24 cellular contexts compared by ENCODE assay signal in the genomic region with DNA sequence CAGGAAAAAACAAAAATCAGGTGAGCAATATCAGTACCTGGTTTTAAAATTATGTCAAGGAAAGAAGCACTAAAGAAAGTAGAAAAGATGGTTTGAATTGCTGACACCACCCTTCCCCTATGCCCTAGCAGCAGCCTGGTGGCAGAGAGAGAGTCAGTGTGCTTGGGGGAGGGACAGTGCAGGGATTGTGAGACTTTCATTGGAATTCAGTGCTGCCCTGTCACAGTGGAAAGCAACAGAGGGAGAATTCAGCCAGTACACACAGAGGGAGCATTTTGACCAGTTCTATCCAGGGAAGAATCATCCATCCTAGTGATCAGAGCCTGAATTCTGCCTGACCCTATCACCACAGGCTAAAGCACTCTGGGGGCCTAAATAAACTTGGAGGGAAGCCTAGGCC.
DNase-seq lines count a peak whose midpoint lies in the region; ATAC-seq lines count a peak whose summit lies in the region.
"Had no signal": no experiment of that assay in that cellular context is flagged by ENCODE, and none has a peak within 500 bp of the region (broad histone marks: within the 10 kb centered on the region; RNA-seq: fewer than 3 reads in every experiment).

No MANE protein-coding gene starts in this region.

- no peaks in the 10 kb centered on the region for H3K4me1 Mint-ChIP-seq in naive thymus-derived CD8-positive, alpha-beta T cell
- H3K4me1 Mint-ChIP-seq: activated naive CD4-positive, alpha-beta T cell treated with anti-CD3 and anti-CD28 coated beads, Interleukin-2, amount 10 ng/mL, durations not matched to agents 7 days and 5 days; CD14-positive monocyte had no signal

- peak overlapping the region; percentile 85 for H3K27ac ChIP-seq in substantia nigra (ENCODE audit: low read depth, low read length, poor library complexity, severe bottlenecking)
- H3K27ac ChIP-seq: breast epithelium, heart right ventricle, lower lobe of right lung, psoas muscle, SJCRH30, uterus had no signal

- peaks cover 0 to 14% (median 0%) of the 10 kb centered on the region in 3 donors for H3K36me3 Mint-ChIP-seq in naive thymus-derived CD8-positive, alpha-beta T cell
- H3K36me3 Mint-ChIP-seq: activated naive CD4-positive, alpha-beta T cell treated with anti-CD3 and anti-CD28 coated beads, Interleukin-2, amount 10 ng/mL, durations not matched to agents 7 days and 5 days; CD14-positive monocyte had no signal

- peaks cover 3 to 46% (median 17%) of the 10 kb centered on the region in 9 donors for H3K9me3 Mint-ChIP-seq in naive thymus-derived CD8-positive, alpha-beta T cell

- H3K27me3 Mint-ChIP-seq in naive thymus-derived CD8-positive, alpha-beta T cell, result no peaks in the 10 kb centered on the region
- H3K27me3 Mint-ChIP-seq: activated naive CD4-positive, alpha-beta T cell treated with anti-CD3 and anti-CD28 coated beads, Interleukin-2, amount 10 ng/mL, durations not matched to agents 7 days and 5 days had no signal

- H3K27ac Mint-ChIP-seq in naive thymus-derived CD8-positive, alpha-beta T cell, result no peak overlapping the region
- H3K27ac Mint-ChIP-seq: activated naive CD4-positive, alpha-beta T cell treated with anti-CD3 and anti-CD28 coated beads, Interleukin-2, amount 10 ng/mL, durations not matched to agents 7 days and 5 days; CD14-positive monocyte had no signal

- no peak for ATAC-seq in naive thymus-derived CD8-positive, alpha-beta T cell
- ATAC-seq: GM12878, heart right ventricle, lower lobe of right lung, psoas muscle had no signal

- H3K4me3 Mint-ChIP-seq in naive thymus-derived CD8-positive, alpha-beta T cell, result no peak overlapping the region
- H3K4me3 Mint-ChIP-seq: activated naive CD4-positive, alpha-beta T cell treated with anti-CD3 and anti-CD28 coated beads, Interleukin-2, amount 10 ng/mL, durations not matched to agents 7 days and 5 days; CD14-positive monocyte had no signal

- POLR2A ChIA-PET in naive thymus-derived CD8-positive, alpha-beta T cell (lab: Charles Lee), result no interaction called here

- DNase-seq in NCI-H82 treated with DMSO at 0.1 percent for 48 hours (lab: John Stamatoyannopoulos, UW; ENCODE audit: unreplicated experiment) (peak; percentile 21), globus pallidus (ENCODE audit: low spot score) (peak; percentile 85), left kidney (ENCODE audit: low read depth, low spot score) (peak; percentile 2), substantia nigra (lab: John Stamatoyannopoulos, UW) (peak in 42 of 49 donors; percentile 1 to 68 (median 29)), NAMALWA (ENCODE audit: low spot score) (no peak), NCI-H1092 (lab: John Stamatoyannopoulos, UW) (no peak)
- DNase-seq in stimulated activated CD4-positive, alpha-beta T cell treated with anti-CD3 and anti-CD28 coated beads, Interleukin-12 subunit alpha, Interleukin-12 subunit beta, amount 100 ng/mL, for 4 hours, result no peak
- no peak for DNase-seq in naive thymus-derived CD8-positive, alpha-beta T cell
- DNase-seq: activated naive CD4-positive, alpha-beta T cell treated with anti-CD3 and anti-CD28 coated beads, Interleukin-2, amount 10 ng/mL, durations not matched to agents 7 days and 5 days; Calu3; effector memory CD4-positive, alpha-beta T cell; erythroblast; heart right ventricle; lower lobe of right lung; NCI-H2081; NCI-H2227 treated with DMSO at 0.1 percent for 48 hours; NCI-H69; psoas muscle; SJCRH30; stimulated activated naive CD4-positive, alpha-beta T cell; uterus had no signal

Comparison
In these comparisons a context has a peak if more than half of its experiments do, and no peak if none do; other contexts are left out.
1. DNase-seq: peak in NCI-H82 treated with DMSO at 0.1 percent for 48 hours (single experiment), globus pallidus (single experiment), left kidney (single experiment) and substantia nigra (42 of 49); none in stimulated activated CD4-positive, alpha-beta T cell treated with anti-CD3 and anti-CD28 coated beads, Interleukin-12 subunit alpha, Interleukin-12 subunit beta, amount 100 ng/mL, for 4 hours (single experiment), naive thymus-derived CD8-positive, alpha-beta T cell (0 of 10), NAMALWA (single experiment) and NCI-H1092 (single experiment).